In the genomic region with DNA sequence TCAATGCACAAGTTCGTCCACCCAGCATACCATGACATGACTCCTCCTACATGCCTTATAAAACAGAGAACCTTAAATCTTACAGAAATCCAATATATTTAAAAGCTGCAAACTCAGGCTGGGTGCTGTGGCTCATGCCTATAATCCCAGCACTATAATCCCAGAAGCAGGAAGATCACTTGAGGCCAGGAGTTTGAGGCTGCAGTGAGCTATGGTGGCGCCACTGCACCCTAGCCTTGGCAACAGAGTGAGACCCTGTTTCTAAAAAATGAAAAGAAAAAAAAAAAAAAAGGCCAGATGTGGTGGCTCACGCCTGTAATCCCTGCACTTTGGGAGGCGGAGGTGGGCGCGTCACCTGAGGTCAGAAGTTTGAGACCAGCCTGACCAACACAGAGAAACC, we compare ENCODE assay signal across 2 cellular contexts.
TF ChIP-seq lines count a peak whose summit lies in the region.

No MANE protein-coding gene starts in this region.

TF ChIP-seq in GM23338, 12 proteins besides CTCF, POLR2A, EP300 and RAD21 (continued from another document and continues in another):
- TF ChIP-seq, protein P1, sequence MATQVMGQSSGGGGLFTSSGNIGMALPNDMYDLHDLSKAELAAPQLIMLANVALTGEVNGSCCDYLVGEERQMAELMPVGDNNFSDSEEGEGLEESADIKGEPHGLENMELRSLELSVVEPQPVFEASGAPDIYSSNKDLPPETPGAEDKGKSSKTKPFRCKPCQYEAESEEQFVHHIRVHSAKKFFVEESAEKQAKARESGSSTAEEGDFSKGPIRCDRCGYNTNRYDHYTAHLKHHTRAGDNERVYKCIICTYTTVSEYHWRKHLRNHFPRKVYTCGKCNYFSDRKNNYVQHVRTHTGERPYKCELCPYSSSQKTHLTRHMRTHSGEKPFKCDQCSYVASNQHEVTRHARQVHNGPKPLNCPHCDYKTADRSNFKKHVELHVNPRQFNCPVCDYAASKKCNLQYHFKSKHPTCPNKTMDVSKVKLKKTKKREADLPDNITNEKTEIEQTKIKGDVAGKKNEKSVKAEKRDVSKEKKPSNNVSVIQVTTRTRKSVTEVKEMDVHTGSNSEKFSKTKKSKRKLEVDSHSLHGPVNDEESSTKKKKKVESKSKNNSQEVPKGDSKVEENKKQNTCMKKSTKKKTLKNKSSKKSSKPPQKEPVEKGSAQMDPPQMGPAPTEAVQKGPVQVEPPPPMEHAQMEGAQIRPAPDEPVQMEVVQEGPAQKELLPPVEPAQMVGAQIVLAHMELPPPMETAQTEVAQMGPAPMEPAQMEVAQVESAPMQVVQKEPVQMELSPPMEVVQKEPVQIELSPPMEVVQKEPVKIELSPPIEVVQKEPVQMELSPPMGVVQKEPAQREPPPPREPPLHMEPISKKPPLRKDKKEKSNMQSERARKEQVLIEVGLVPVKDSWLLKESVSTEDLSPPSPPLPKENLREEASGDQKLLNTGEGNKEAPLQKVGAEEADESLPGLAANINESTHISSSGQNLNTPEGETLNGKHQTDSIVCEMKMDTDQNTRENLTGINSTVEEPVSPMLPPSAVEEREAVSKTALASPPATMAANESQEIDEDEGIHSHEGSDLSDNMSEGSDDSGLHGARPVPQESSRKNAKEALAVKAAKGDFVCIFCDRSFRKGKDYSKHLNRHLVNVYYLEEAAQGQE (IDR thresholded peaks at IDR 0.05; ENCODE audit: unreplicated experiment), result no peak
- TF ChIP-seq ZNF114 (CRISPR knock-in tag; IDR thresholded peaks at IDR 0.05) (no peak), JUNB (IDR thresholded peaks at IDR 0.05; ENCODE audit: unreplicated experiment) (no peak), CREB1 (CRISPR knock-in tag; IDR thresholded peaks at IDR 0.05; ENCODE audit: low read depth) (no peak), EZH2 (IDR thresholded peaks at IDR 0.05; ENCODE audit: low read depth, unreplicated experiment) (no peak), POLR2AphosphoS5 (IDR thresholded peaks at IDR 0.05; ENCODE audit: low read depth) (no peak), ZNF331 (CRISPR knock-in tag; IDR thresholded peaks at IDR 0.05; ENCODE audit: low read depth) (no peak), STAT1 (IDR thresholded peaks at IDR 0.05; ENCODE audit: unreplicated experiment) (no peak), ZNF462 (CRISPR knock-in tag; IDR thresholded peaks at IDR 0.05) (no peak), ETS1 (IDR thresholded peaks at IDR 0.05) (no peak)

TF ChIP-seq in WTC11, 78 proteins besides CTCF, POLR2A, EP300 and RAD21 (continued from another document):
- TF ChIP-seq TEAD1 (CRISPR knock-in tag; IDR thresholded peaks at IDR 0.05) (no peak), FOXK1 (CRISPR knock-in tag; IDR thresholded peaks at IDR 0.05) (no peak), ZMAT4 (CRISPR knock-in tag; IDR thresholded peaks at IDR 0.05) (no peak), ZNF423 (CRISPR knock-in tag; IDR thresholded peaks at IDR 0.05) (no peak), ZNF138 (CRISPR knock-in tag; conservative IDR thresholded peaks at IDR 0.05) (no peak), JAZF1 (CRISPR knock-in tag; IDR thresholded peaks at IDR 0.05) (no peak)
- TF ChIP-seq, protein P2, sequence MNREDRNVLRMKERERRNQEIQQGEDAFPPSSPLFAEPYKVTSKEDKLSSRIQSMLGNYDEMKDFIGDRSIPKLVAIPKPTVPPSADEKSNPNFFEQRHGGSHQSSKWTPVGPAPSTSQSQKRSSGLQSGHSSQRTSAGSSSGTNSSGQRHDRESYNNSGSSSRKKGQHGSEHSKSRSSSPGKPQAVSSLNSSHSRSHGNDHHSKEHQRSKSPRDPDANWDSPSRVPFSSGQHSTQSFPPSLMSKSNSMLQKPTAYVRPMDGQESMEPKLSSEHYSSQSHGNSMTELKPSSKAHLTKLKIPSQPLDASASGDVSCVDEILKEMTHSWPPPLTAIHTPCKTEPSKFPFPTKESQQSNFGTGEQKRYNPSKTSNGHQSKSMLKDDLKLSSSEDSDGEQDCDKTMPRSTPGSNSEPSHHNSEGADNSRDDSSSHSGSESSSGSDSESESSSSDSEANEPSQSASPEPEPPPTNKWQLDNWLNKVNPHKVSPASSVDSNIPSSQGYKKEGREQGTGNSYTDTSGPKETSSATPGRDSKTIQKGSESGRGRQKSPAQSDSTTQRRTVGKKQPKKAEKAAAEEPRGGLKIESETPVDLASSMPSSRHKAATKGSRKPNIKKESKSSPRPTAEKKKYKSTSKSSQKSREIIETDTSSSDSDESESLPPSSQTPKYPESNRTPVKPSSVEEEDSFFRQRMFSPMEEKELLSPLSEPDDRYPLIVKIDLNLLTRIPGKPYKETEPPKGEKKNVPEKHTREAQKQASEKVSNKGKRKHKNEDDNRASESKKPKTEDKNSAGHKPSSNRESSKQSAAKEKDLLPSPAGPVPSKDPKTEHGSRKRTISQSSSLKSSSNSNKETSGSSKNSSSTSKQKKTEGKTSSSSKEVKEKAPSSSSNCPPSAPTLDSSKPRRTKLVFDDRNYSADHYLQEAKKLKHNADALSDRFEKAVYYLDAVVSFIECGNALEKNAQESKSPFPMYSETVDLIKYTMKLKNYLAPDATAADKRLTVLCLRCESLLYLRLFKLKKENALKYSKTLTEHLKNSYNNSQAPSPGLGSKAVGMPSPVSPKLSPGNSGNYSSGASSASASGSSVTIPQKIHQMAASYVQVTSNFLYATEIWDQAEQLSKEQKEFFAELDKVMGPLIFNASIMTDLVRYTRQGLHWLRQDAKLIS (CRISPR knock-in tag; IDR thresholded peaks at IDR 0.05; ENCODE audit: borderline replicate concordance), result no peak
- TF ChIP-seq, protein P3, sequence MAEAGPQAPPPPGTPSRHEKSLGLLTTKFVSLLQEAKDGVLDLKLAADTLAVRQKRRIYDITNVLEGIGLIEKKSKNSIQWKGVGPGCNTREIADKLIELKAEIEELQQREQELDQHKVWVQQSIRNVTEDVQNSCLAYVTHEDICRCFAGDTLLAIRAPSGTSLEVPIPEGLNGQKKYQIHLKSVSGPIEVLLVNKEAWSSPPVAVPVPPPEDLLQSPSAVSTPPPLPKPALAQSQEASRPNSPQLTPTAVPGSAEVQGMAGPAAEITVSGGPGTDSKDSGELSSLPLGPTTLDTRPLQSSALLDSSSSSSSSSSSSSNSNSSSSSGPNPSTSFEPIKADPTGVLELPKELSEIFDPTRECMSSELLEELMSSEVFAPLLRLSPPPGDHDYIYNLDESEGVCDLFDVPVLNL (CRISPR knock-in tag; IDR thresholded peaks at IDR 0.05; ENCODE audit: borderline replicate concordance, low read depth), result no peak
